In genomic region chr5:122019936-122020590, GRCh38 we compare ENCODE assay signal across 1 cellular context.
TF ChIP-seq lines count a peak whose summit lies in the region.

No MANE protein-coding gene starts in this region.

TF ChIP-seq in HepG2, 621 proteins besides CTCF, POLR2A, EP300 and RAD21:
- TF ChIP-seq HNRNPH1 (optimal IDR thresholded peaks at IDR 0.05; ENCODE audit: low read depth, low read length), result no peak
- TF ChIP-seq ZNF83 (CRISPR knock-in tag; IDR thresholded peaks at IDR 0.05; ENCODE audit: borderline replicate concordance), result no peak
- TF ChIP-seq PITX1 (CRISPR knock-in tag; IDR thresholded peaks at IDR 0.05), result no peak
- TF ChIP-seq ATF6 (CRISPR knock-in tag; conservative IDR thresholded peaks at IDR 0.05), result no peak
- TF ChIP-seq ARID5B (CRISPR knock-in tag; IDR thresholded peaks at IDR 0.05), result no peak
- TF ChIP-seq KLF13 (CRISPR knock-in tag; IDR thresholded peaks at IDR 0.05), result no peak
- TF ChIP-seq ZXDC (CRISPR knock-in tag; IDR thresholded peaks at IDR 0.05), result no peak
- TF ChIP-seq POLR2AphosphoS2 (IDR thresholded peaks at IDR 0.05; ENCODE audit: low read depth, low read length), result no peak
- TF ChIP-seq KDM4B (CRISPR knock-in tag; IDR thresholded peaks at IDR 0.05), result no peak
- TF ChIP-seq HNRNPL (IDR thresholded peaks at IDR 0.05; ENCODE audit: low read depth, low read length), result no peak
- no peak for TF ChIP-seq RELA (CRISPR knock-in tag; IDR thresholded peaks at IDR 0.05)
- no peak for TF ChIP-seq E2F5 (CRISPR knock-in tag; conservative IDR thresholded peaks at IDR 0.05)
- TF ChIP-seq SP5 (CRISPR knock-in tag; IDR thresholded peaks at IDR 0.05; ENCODE audit: borderline replicate concordance, low read depth), result no peak
